ENCODE assay signal across 8 cellular contexts in the genomic region with DNA sequence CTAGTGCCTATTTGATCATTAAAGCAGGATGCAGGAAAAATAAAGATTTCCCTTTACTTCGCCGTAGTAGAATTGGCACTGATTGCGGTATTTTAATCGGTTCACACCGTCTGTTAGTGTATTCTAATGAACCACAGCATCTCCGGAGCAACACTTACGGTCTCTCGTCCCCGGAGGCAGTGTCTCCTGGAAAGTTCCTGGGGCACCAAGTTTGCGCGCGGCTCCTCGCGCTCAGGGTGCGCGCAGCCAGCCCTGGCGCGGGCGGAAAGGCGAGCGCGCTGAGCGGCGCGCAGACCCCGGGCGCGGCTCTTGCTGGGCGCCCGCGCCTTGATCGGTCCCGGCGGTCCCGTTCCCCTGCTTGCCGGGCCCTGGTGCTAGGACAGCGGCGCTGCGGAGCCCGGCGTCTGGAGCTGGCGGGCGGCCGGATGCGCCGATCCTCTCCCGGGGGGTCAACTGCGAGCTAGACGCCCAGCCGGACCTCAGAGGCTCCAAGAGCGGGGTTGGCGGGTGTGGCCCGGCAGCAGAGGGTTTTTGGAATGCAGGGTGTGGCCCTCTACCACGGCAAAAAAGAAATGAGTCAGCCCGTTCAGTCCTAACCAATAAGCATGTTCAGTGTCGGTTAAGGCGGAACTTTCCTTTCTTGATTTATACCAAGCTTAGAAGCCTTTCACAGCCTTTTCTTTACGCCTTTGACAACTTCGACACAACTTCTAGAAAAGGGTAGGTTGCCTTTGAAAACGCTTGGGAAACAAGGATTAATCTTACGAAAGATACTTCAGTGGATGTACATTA.
A peak's percentile ranks its signal among the peaks of the same experiment; 100 is the strongest.
DNase-seq lines count a peak whose midpoint lies in the region; ATAC-seq and TF ChIP-seq lines count a peak whose summit lies in the region.

No MANE protein-coding gene starts in this region.

- no peaks in the 10 kb centered on the region for H3K36me3 ChIP-seq in BE2C

- no peaks in the 10 kb centered on the region for H3K9me3 ChIP-seq in BE2C

- no peaks in the 10 kb centered on the region for H3K4me1 ChIP-seq in BE2C

- TF ChIP-seq POLR2A in GM19099 (IDR thresholded peaks at IDR 0.05; ENCODE audit: extremely low read depth, insufficient read length, low read depth): peak; percentile 74

- no peaks in the 10 kb centered on the region for H3K27me3 ChIP-seq in BE2C

- TF ChIP-seq CTCF in BE2C (IDR thresholded peaks at IDR 0.05; ENCODE audit: low read depth, low read length): no peak

- peak overlapping the region; percentile 57 for H3K4me3 ChIP-seq in BE2C (ENCODE audit: low read depth, low read length)

- peak; percentile 23 for DNase-seq in BE2C
- peak; percentile 88 for DNase-seq in astrocyte of the hippocampus (ENCODE audit: low read depth, low spot score)
- DNase-seq in hypothalamus (lab: John Stamatoyannopoulos, UW): peak in 35 of 51 donors; percentile 10 to 77 (median 36)
- DNase-seq in retina: peak; percentile 73
- DNase-seq in NCI-H187 (lab: John Stamatoyannopoulos, UW): no peak

- ATAC-seq in HG03159 (IDR thresholded peaks at IDR 0.05; ENCODE audit: unreplicated experiment) (peak; percentile 76), SK-N-SH treated with all-trans-retinoic acid at 6 μM for 48 hours (peak; percentile 92)

TF ChIP-seq in SK-N-SH treated with all-trans-retinoic acid at 6 μM for 48 hours, 23 proteins besides CTCF, POLR2A, EP300 and RAD21:
- TF ChIP-seq ISL1 (CRISPR knock-in tag; IDR thresholded peaks at IDR 0.05) (no peak), GLIS3 (CRISPR knock-in tag; IDR thresholded peaks at IDR 0.05) (no peak), BACH2 (CRISPR knock-in tag; IDR thresholded peaks at IDR 0.05; ENCODE audit: borderline replicate concordance) (no peak), ESRRG (CRISPR knock-in tag; IDR thresholded peaks at IDR 0.05) (no peak), ZNF565 (CRISPR knock-in tag; conservative IDR thresholded peaks at IDR 0.05; ENCODE audit: low read depth) (no peak), RARB (CRISPR knock-in tag; IDR thresholded peaks at IDR 0.05) (no peak), ZFP30 (CRISPR knock-in tag; IDR thresholded peaks at IDR 0.05) (no peak), ARNTL (CRISPR knock-in tag; IDR thresholded peaks at IDR 0.05; ENCODE audit: borderline replicate concordance, low read depth) (no peak), SNAI2 (CRISPR knock-in tag; IDR thresholded peaks at IDR 0.05) (no peak), ZNF70 (CRISPR knock-in tag; IDR thresholded peaks at IDR 0.05) (no peak), CSDC2 (CRISPR knock-in tag; IDR thresholded peaks at IDR 0.05) (no peak)
- TF ChIP-seq, protein P1, sequence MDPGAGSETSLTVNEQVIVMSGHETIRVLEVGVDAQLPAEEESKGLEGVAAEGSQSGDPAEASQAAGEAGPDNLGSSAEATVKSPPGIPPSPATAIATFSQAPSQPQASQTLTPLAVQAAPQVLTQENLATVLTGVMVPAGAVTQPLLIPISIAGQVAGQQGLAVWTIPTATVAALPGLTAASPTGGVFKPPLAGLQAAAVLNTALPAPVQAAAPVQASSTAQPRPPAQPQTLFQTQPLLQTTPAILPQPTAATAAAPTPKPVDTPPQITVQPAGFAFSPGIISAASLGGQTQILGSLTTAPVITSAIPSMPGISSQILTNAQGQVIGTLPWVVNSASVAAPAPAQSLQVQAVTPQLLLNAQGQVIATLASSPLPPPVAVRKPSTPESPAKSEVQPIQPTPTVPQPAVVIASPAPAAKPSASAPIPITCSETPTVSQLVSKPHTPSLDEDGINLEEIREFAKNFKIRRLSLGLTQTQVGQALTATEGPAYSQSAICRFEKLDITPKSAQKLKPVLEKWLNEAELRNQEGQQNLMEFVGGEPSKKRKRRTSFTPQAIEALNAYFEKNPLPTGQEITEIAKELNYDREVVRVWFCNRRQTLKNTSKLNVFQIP (CRISPR knock-in tag; IDR thresholded peaks at IDR 0.05; ENCODE audit: borderline replicate concordance, low read depth): no peak
- TF ChIP-seq, protein P2, sequence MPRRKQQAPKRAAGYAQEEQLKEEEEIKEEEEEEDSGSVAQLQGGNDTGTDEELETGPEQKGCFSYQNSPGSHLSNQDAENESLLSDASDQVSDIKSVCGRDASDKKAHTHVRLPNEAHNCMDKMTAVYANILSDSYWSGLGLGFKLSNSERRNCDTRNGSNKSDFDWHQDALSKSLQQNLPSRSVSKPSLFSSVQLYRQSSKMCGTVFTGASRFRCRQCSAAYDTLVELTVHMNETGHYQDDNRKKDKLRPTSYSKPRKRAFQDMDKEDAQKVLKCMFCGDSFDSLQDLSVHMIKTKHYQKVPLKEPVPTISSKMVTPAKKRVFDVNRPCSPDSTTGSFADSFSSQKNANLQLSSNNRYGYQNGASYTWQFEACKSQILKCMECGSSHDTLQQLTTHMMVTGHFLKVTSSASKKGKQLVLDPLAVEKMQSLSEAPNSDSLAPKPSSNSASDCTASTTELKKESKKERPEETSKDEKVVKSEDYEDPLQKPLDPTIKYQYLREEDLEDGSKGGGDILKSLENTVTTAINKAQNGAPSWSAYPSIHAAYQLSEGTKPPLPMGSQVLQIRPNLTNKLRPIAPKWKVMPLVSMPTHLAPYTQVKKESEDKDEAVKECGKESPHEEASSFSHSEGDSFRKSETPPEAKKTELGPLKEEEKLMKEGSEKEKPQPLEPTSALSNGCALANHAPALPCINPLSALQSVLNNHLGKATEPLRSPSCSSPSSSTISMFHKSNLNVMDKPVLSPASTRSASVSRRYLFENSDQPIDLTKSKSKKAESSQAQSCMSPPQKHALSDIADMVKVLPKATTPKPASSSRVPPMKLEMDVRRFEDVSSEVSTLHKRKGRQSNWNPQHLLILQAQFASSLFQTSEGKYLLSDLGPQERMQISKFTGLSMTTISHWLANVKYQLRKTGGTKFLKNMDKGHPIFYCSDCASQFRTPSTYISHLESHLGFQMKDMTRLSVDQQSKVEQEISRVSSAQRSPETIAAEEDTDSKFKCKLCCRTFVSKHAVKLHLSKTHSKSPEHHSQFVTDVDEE (CRISPR knock-in tag; IDR thresholded peaks at IDR 0.05): no peak
- TF ChIP-seq, protein P3, sequence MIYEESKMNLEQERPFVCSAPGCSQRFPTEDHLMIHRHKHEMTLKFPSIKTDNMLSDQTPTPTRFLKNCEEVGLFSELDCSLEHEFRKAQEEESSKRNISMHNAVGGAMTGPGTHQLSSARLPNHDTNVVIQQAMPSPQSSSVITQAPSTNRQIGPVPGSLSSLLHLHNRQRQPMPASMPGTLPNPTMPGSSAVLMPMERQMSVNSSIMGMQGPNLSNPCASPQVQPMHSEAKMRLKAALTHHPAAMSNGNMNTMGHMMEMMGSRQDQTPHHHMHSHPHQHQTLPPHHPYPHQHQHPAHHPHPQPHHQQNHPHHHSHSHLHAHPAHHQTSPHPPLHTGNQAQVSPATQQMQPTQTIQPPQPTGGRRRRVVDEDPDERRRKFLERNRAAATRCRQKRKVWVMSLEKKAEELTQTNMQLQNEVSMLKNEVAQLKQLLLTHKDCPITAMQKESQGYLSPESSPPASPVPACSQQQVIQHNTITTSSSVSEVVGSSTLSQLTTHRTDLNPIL (CRISPR knock-in tag; IDR thresholded peaks at IDR 0.05; ENCODE audit: low read depth): no peak
- TF ChIP-seq, protein P4, sequence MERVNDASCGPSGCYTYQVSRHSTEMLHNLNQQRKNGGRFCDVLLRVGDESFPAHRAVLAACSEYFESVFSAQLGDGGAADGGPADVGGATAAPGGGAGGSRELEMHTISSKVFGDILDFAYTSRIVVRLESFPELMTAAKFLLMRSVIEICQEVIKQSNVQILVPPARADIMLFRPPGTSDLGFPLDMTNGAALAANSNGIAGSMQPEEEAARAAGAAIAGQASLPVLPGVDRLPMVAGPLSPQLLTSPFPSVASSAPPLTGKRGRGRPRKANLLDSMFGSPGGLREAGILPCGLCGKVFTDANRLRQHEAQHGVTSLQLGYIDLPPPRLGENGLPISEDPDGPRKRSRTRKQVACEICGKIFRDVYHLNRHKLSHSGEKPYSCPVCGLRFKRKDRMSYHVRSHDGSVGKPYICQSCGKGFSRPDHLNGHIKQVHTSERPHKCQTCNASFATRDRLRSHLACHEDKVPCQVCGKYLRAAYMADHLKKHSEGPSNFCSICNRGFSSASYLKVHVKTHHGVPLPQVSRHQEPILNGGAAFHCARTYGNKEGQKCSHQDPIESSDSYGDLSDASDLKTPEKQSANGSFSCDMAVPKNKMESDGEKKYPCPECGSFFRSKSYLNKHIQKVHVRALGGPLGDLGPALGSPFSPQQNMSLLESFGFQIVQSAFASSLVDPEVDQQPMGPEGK (CRISPR knock-in tag; IDR thresholded peaks at IDR 0.05; ENCODE audit: borderline replicate concordance): no peak

Comparison
In these comparisons a context has a peak if more than half of its experiments do, and no peak if none do; other contexts are left out.
1. DNase-seq: peak in BE2C (single experiment), astrocyte of the hippocampus (single experiment), hypothalamus (35 of 51) and retina (single experiment); none in NCI-H187 (0 of 2).